1 cellular context compared by ENCODE assay signal in the genomic region with DNA sequence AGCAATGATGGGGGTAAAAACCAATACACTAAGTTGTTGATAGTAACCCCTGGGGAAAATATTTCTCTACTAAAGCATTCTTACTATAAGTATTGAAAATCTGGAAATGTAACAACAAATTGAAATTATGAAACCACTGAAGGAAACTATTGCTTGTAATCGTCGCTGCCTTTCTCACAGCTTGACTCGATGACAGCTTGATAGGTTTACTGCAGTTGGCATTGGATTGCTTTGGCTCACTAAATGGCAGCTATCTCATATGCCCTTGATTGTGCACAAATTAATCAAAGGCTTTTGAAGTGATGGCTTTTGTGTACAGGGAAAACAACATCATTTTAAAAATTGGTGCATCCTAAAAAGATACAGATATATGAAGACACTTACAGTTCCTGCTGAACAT.
TF ChIP-seq lines count a peak whose summit lies in the region.

No MANE protein-coding gene starts in this region.

TF ChIP-seq in GM23338, 12 proteins besides CTCF, POLR2A, EP300 and RAD21:
- TF ChIP-seq, protein P1, sequence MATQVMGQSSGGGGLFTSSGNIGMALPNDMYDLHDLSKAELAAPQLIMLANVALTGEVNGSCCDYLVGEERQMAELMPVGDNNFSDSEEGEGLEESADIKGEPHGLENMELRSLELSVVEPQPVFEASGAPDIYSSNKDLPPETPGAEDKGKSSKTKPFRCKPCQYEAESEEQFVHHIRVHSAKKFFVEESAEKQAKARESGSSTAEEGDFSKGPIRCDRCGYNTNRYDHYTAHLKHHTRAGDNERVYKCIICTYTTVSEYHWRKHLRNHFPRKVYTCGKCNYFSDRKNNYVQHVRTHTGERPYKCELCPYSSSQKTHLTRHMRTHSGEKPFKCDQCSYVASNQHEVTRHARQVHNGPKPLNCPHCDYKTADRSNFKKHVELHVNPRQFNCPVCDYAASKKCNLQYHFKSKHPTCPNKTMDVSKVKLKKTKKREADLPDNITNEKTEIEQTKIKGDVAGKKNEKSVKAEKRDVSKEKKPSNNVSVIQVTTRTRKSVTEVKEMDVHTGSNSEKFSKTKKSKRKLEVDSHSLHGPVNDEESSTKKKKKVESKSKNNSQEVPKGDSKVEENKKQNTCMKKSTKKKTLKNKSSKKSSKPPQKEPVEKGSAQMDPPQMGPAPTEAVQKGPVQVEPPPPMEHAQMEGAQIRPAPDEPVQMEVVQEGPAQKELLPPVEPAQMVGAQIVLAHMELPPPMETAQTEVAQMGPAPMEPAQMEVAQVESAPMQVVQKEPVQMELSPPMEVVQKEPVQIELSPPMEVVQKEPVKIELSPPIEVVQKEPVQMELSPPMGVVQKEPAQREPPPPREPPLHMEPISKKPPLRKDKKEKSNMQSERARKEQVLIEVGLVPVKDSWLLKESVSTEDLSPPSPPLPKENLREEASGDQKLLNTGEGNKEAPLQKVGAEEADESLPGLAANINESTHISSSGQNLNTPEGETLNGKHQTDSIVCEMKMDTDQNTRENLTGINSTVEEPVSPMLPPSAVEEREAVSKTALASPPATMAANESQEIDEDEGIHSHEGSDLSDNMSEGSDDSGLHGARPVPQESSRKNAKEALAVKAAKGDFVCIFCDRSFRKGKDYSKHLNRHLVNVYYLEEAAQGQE (IDR thresholded peaks at IDR 0.05; ENCODE audit: unreplicated experiment), result no peak
